Comparison of ENCODE assay signal across 19 cellular contexts in the genomic region with DNA sequence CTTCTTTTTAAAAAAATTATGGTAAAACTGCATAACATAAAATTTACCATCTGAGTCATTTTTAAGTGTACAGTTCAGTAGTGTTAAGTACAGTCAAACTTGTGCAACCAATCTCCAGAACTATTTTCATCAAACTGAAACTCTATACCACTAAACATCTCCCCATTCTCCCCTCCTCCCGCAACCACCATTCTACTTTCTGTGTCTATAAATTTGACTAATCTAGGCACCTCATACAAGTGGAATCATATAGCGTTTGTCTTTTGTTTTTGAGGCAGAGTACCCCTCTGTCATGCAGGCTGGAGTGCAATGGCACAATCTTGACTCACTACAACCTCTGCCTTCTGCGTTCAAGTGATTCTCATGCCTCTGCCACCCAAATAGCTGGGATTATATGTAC. TPM values are rescaled to one million over a fixed set of nuclear protein-coding genes. Genes with fewer than 3 reads are reported as not detected.
DNase-seq lines count a peak whose midpoint lies in the region; ATAC-seq and TF ChIP-seq lines count a peak whose summit lies in the region.
"Had no signal": no experiment of that assay in that cellular context is flagged by ENCODE, and none has a peak within 500 bp of the region (broad histone marks: within the 10 kb centered on the region; RNA-seq: fewer than 3 reads in every experiment).

No MANE protein-coding gene starts in this region.

- H3K27ac Mint-ChIP-seq in activated CD4-positive, alpha-beta memory T cell treated with anti-CD3 and anti-CD28 coated beads for 36 hours, result no peak overlapping the region
- no peak overlapping the region for H3K27ac Mint-ChIP-seq in activated CD4-positive, alpha-beta memory T cell treated with anti-CD3 and anti-CD28 coated beads, Interleukin-2, amount 10 ng/mL, durations not matched to agents 7 days and 5 days
- H3K27ac Mint-ChIP-seq in HFFc6, result no peak overlapping the region
- H3K27ac Mint-ChIP-seq: IgD-negative memory B cell had no signal

- CTCF ChIA-PET in activated CD4-positive, alpha-beta memory T cell treated with anti-CD3 and anti-CD28 coated beads for 36 hours (lab: Charles Lee), result interaction anchor here (0.8 kb wide), 1 partner anchor 8 kb away, joined by 6 read pairs; no protein-coding TSS in a partner anchor
- CTCF ChIA-PET in activated CD4-positive, alpha-beta memory T cell treated with anti-CD3 and anti-CD28 coated beads, Interleukin-2, amount 10 ng/mL, durations not matched to agents 7 days and 5 days (lab: Charles Lee), result interaction anchor here (1.7 kb wide), 1 partner anchor 9 kb away, joined by 5 read pairs; no protein-coding TSS in a partner anchor

- H3K4me1 Mint-ChIP-seq in activated CD4-positive, alpha-beta memory T cell treated with anti-CD3 and anti-CD28 coated beads for 36 hours (ENCODE audit: low read depth), result peaks cover 17% of the 10 kb centered on the region
- H3K4me1 Mint-ChIP-seq in activated CD4-positive, alpha-beta memory T cell treated with anti-CD3 and anti-CD28 coated beads, Interleukin-2, amount 10 ng/mL, durations not matched to agents 7 days and 5 days, result peaks cover 23% of the 10 kb centered on the region
- peaks cover 8% of the 10 kb centered on the region; the same call in 1 of the 2 replicates for H3K4me1 Mint-ChIP-seq in HFFc6 (ENCODE audit: low read depth)

- H3K27me3 Mint-ChIP-seq in activated CD4-positive, alpha-beta memory T cell treated with anti-CD3 and anti-CD28 coated beads for 36 hours, result peaks cover 1% of the 10 kb centered on the region
- peaks cover 27% of the 10 kb centered on the region for H3K27me3 Mint-ChIP-seq in activated CD4-positive, alpha-beta memory T cell treated with anti-CD3 and anti-CD28 coated beads, Interleukin-2, amount 10 ng/mL, durations not matched to agents 7 days and 5 days
- H3K27me3 Mint-ChIP-seq in HFFc6 (ENCODE audit: insufficient read depth), result peaks cover 10% of the 10 kb centered on the region
- H3K27me3 Mint-ChIP-seq: IgD-negative memory B cell had no signal

- POLR2A ChIA-PET in activated CD4-positive, alpha-beta memory T cell treated with anti-CD3 and anti-CD28 coated beads for 36 hours (lab: Charles Lee), result interaction anchor here (0.6 kb wide), 1 partner anchor 1296 kb away, joined by 3 read pairs; no protein-coding TSS in a partner anchor
- POLR2A ChIA-PET in activated CD4-positive, alpha-beta memory T cell treated with anti-CD3 and anti-CD28 coated beads, Interleukin-2, amount 10 ng/mL, durations not matched to agents 7 days and 5 days (lab: Charles Lee), result interaction anchor here (0.6 to 1.8 kb wide), 2 partner anchors 9 to 360 kb away, joined by 3 to 4 read pairs; no protein-coding TSS in a partner anchor

- H3K4me1 ChIP-seq in RWPE2 (ENCODE audit: insufficient read depth, poor library complexity, severe bottlenecking), result no peaks in the 10 kb centered on the region
- H3K4me1 ChIP-seq: A549 had no signal

- peaks cover 2% of the 10 kb centered on the region for H3K9me3 ChIP-seq in RWPE2 (ENCODE audit: severe bottlenecking)

- H3K27ac ChIP-seq in RWPE2 (ENCODE audit: poor library complexity, severe bottlenecking), result no peak overlapping the region
- H3K27ac ChIP-seq: A549; BLaER1 treated with 17β-estradiol and CSF1 and Interleukin-3, amounts not matched to agents 10 nM and 100 nM had no signal

- DNase-seq in activated CD4-positive, alpha-beta memory T cell treated with anti-CD3 and anti-CD28 coated beads for 36 hours, result peak; percentile 38
- no peak for DNase-seq in activated CD4-positive, alpha-beta memory T cell treated with anti-CD3 and anti-CD28 coated beads, Interleukin-2, amount 10 ng/mL, durations not matched to agents 7 days and 5 days
- DNase-seq in stimulated activated CD4-positive, alpha-beta T cell treated with anti-CD3 and anti-CD28 coated beads, Interleukin-1b, Interleukin-23, amount 100 ng/mL, for 48 hours, result peak; percentile 30
- no peak for DNase-seq in stimulated activated CD4-positive, alpha-beta T cell treated with anti-CD3 and anti-CD28 coated beads, Interleukin-12 subunit alpha, Interleukin-12 subunit beta, amount 100 ng/mL, for 4 hours
- DNase-seq in RWPE2 (ENCODE audit: low spot score) (no peak), HFFc6 (no peak)
- DNase-seq: CD8-positive, alpha-beta memory T cell; DMS79; Kasumi-1; NCI-H1105 treated with DMSO at 0.1 percent for 48 hours; NCI-H1694 treated with DMSO at 0.1 percent for 48 hours; NCI-H526 treated with DMSO at 0.1 percent for 48 hours; OCI-M1; SIG-M5 had no signal

- H3K27me3 ChIP-seq in RWPE2 (ENCODE audit: insufficient read depth, poor library complexity, severe bottlenecking), result peaks cover 17% of the 10 kb centered on the region
- H3K27me3 ChIP-seq: BLaER1 treated with 17β-estradiol and CSF1 and Interleukin-3, amounts not matched to agents 10 nM and 100 nM had no signal

- TF ChIP-seq CTCF in RWPE2 (IDR thresholded peaks at IDR 0.05; ENCODE audit: poor library complexity, severe bottlenecking) (no peak), HFFc6 (IDR thresholded peaks at IDR 0.05) (no peak)

- H3K4me3 Mint-ChIP-seq in activated CD4-positive, alpha-beta memory T cell treated with anti-CD3 and anti-CD28 coated beads for 36 hours, result no peak overlapping the region
- no peak overlapping the region for H3K4me3 Mint-ChIP-seq in activated CD4-positive, alpha-beta memory T cell treated with anti-CD3 and anti-CD28 coated beads, Interleukin-2, amount 10 ng/mL, durations not matched to agents 7 days and 5 days
- no peak overlapping the region for H3K4me3 Mint-ChIP-seq in HFFc6
- H3K4me3 Mint-ChIP-seq: CD8-positive, alpha-beta memory T cell had no signal

- intact Hi-C loops in activated CD4-positive, alpha-beta memory T cell treated with anti-CD3 and anti-CD28 coated beads for 36 hours (cut with micrococcal nuclease), result no loop called here

- peaks cover 4% of the 10 kb centered on the region for H3K36me3 Mint-ChIP-seq in activated CD4-positive, alpha-beta memory T cell treated with anti-CD3 and anti-CD28 coated beads for 36 hours
- H3K36me3 Mint-ChIP-seq in activated CD4-positive, alpha-beta memory T cell treated with anti-CD3 and anti-CD28 coated beads, Interleukin-2, amount 10 ng/mL, durations not matched to agents 7 days and 5 days (ENCODE audit: low read depth), result peaks cover 10% of the 10 kb centered on the region
- 0 out of 2 replicates have a peak, but pooled peaks cover 4% of the 10 kb centered on the region for H3K36me3 Mint-ChIP-seq in HFFc6 (ENCODE audit: low read depth)

- peaks cover 23% of the 10 kb centered on the region for H3K9me3 Mint-ChIP-seq in activated CD4-positive, alpha-beta memory T cell treated with anti-CD3 and anti-CD28 coated beads for 36 hours
- H3K9me3 Mint-ChIP-seq in activated CD4-positive, alpha-beta memory T cell treated with anti-CD3 and anti-CD28 coated beads, Interleukin-2, amount 10 ng/mL, durations not matched to agents 7 days and 5 days, result peaks cover 15% of the 10 kb centered on the region
- peaks cover 4% of the 10 kb centered on the region; the same call in 1 of the 2 replicates for H3K9me3 Mint-ChIP-seq in HFFc6

- no peaks in the 10 kb centered on the region for H3K36me3 ChIP-seq in RWPE2 (ENCODE audit: low read depth)
- H3K36me3 ChIP-seq: BLaER1 treated with 17β-estradiol and CSF1 and Interleukin-3, amounts not matched to agents 10 nM and 100 nM had no signal

- ATAC-seq in RWPE2 (ENCODE audit: low read depth) (peak; percentile 49; the same call in 1 of the 3 replicates), GM21737 (IDR thresholded peaks at IDR 0.05; ENCODE audit: unreplicated experiment) (no peak)
- ATAC-seq: A549 had no signal

- H3K4me3 ChIP-seq in RWPE2 (ENCODE audit: severe bottlenecking), result no peak overlapping the region
- H3K4me3 ChIP-seq: A549; BLaER1 treated with 17β-estradiol and CSF1 and Interleukin-3, amounts not matched to agents 10 nM and 100 nM had no signal

RNA-seq across cellular contexts. Expression of gene EBF1, which starts 24.0 kb away (rescaled TPM):
- total RNA-seq in activated CD4-positive, alpha-beta memory T cell treated with anti-CD3 and anti-CD28 coated beads for 36 hours, result not detected
- total RNA-seq in activated CD4-positive, alpha-beta memory T cell treated with anti-CD3 and anti-CD28 coated beads, Interleukin-2, amount 10 ng/mL, durations not matched to agents 7 days and 5 days, result under 1 TPM in 1 of 2 experiments, not detected in 1; 0.23 TPM
- total RNA-seq in HFFc6 (2021; fragmentation: NEBNext Ultra II Directional; extraction: Animal tissue kit (Norgen Biotek cat#: 25700)), result under 1 TPM in 4 of 6 experiments, not detected in 2; 0.16 to 0.41 (median 0.26) TPM
- total RNA-seq: RPMI7951 had no signal

Comparison
In these comparisons a context has a peak if more than half of its experiments do, and no peak if none do; other contexts are left out.
1. DNase-seq: peak in activated CD4-positive, alpha-beta memory T cell treated with anti-CD3 and anti-CD28 coated beads for 36 hours (single experiment) and stimulated activated CD4-positive, alpha-beta T cell treated with anti-CD3 and anti-CD28 coated beads, Interleukin-1b, Interleukin-23, amount 100 ng/mL, for 48 hours (single experiment); none in activated CD4-positive, alpha-beta memory T cell treated with anti-CD3 and anti-CD28 coated beads, Interleukin-2, amount 10 ng/mL, durations not matched to agents 7 days and 5 days (single experiment), stimulated activated CD4-positive, alpha-beta T cell treated with anti-CD3 and anti-CD28 coated beads, Interleukin-12 subunit alpha, Interleukin-12 subunit beta, amount 100 ng/mL, for 4 hours (single experiment), RWPE2 (single experiment) and HFFc6 (single experiment).